18 cellular contexts compared by ENCODE assay signal in the genomic region with DNA sequence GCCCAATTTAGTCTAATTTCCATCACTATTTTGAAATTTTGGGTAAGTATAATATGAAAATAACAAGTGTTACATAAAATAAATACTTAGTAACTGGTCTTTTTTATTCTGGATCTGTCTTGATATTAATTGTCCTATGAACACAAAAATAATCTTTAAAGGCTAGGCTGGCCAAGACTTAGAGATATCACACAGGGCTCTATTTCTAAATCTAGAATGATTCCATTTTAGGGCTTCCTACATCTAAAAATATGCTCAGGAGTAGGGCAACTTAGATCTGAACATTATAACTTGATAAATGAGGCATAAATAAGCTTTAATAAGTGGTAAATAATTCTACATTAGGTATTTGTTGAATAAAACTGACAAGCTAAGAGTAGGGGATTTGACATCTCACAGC. TPM values are rescaled to one million over a fixed set of nuclear protein-coding genes. Genes with fewer than 3 reads are reported as not detected.
DNase-seq lines count a peak whose midpoint lies in the region; ATAC-seq and TF ChIP-seq lines count a peak whose summit lies in the region.
"Had no signal": no experiment of that assay in that cellular context is flagged by ENCODE, and none has a peak within 500 bp of the region (broad histone marks: within the 10 kb centered on the region; RNA-seq: fewer than 3 reads in every experiment).

No MANE protein-coding gene starts in this region.

- peaks cover 7% of the 10 kb centered on the region for H4K20me1 ChIP-seq in HCT116 (ENCODE audit: insufficient read depth)

- no peak overlapping the region for H4K8ac ChIP-seq in mesenchymal stem cell (ENCODE audit: low read length)

- no peak overlapping the region for H2BK5ac ChIP-seq in mesenchymal stem cell (ENCODE audit: low read depth, low read length, poor library complexity, severe bottlenecking)

- intact Hi-C loops in left ventricle myocardium superior (cut with micrococcal nuclease): no loop called here
- intact Hi-C loops in cardiac septum (cut with DNase I): no loop called here
- intact Hi-C loops in HCT116 (cut with micrococcal nuclease): loop anchor here (10.0 kb wide), 1 partner anchor 96 kb away; no protein-coding TSS in a partner anchor
- intact Hi-C loops in MCF 10A (cut with micrococcal nuclease): no loop called here

- H3K27me3 ChIP-seq in HCT116 (ENCODE audit: insufficient read depth, low read length): no peaks in the 10 kb centered on the region
- no peaks in the 10 kb centered on the region for H3K27me3 ChIP-seq in mesenchymal stem cell (ENCODE audit: control insufficient read depth in 1 of 2, insufficient read depth in 1 of 2, low read length in 2 of 2)

- no peaks in the 10 kb centered on the region for H3K79me1 ChIP-seq in mesenchymal stem cell (replicated peaks; ENCODE audit: low read length, poor library complexity, severe bottlenecking)

- H3K4me1 ChIP-seq in HCT116 (ENCODE audit: control insufficient read depth in 1 of 2, insufficient read depth in 2 of 2, low read length in 2 of 2) (no peaks in the 10 kb centered on the region), mesenchymal stem cell (ENCODE audit: control insufficient read depth, insufficient read depth, low read depth, low read length) (peaks cover 3% of the 10 kb centered on the region)

- H3K4me2 ChIP-seq in HCT116 (ENCODE audit: low read length): no peak overlapping the region
- H3K4me2 ChIP-seq in mesenchymal stem cell (ENCODE audit: low read length, poor library complexity, severe bottlenecking): no peak overlapping the region
- H3K4me2 ChIP-seq: GM23338 had no signal

- no peak overlapping the region for H2BK15ac ChIP-seq in mesenchymal stem cell (ENCODE audit: low read depth, poor library complexity, severe bottlenecking)

- H2AK5ac ChIP-seq in mesenchymal stem cell (ENCODE audit: low read length, severe bottlenecking): no peak overlapping the region

- H4K91ac ChIP-seq in mesenchymal stem cell (ENCODE audit: low read length): no peak overlapping the region

- TF ChIP-seq CTCF in HCT116 (IDR thresholded peaks at IDR 0.05 in 2 of 3, conservative IDR thresholded peaks at IDR 0.05 in 1 of 3; ENCODE audit: borderline replicate concordance in 1 of 3, insufficient read depth in 1 of 3, low read depth in 2 of 3, low read length in 2 of 3): no peak
- TF ChIP-seq CTCF in MCF 10A (IDR thresholded peaks at IDR 0.05; ENCODE audit: unreplicated experiment): no peak

- no peaks in the 10 kb centered on the region for H3K9me3 Mint-ChIP-seq in MCF 10A (ENCODE audit: unreplicated experiment)
- H3K9me3 Mint-ChIP-seq: CD4-positive, alpha-beta T cell; GM23338; IgD-negative memory B cell had no signal

- no peak for DNase-seq in left ventricle myocardium superior
- no peak for DNase-seq in cardiac septum (ENCODE audit: low spot score)
- no peak for DNase-seq in HCT116 (ENCODE audit: low read depth, low spot score)
- DNase-seq in T-helper 17 cell: no peak
- no peak for DNase-seq in mesenchymal stem cell
- no peak for DNase-seq in kidney tubule cell (ENCODE audit: low spot score)
- DNase-seq in MCF 10A (ENCODE audit: unreplicated experiment): no peak
- no peak for DNase-seq in HuH-7.5 (ENCODE audit: low spot score)
- DNase-seq: AML-193; Caco-2; CD4-positive, alpha-beta T cell; GDM1; HCEC 1CT; NCI-H1105; NCI-H2081 treated with DMSO at 0.1 percent for 48 hours had no signal

- no peak overlapping the region for H3K4ac ChIP-seq in mesenchymal stem cell (ENCODE audit: low read depth in 1 of 2, low read length in 2 of 2)

- H3K27me3 Mint-ChIP-seq in T-helper 17 cell (no peaks in the 10 kb centered on the region), MCF 10A (ENCODE audit: insufficient read depth, unreplicated experiment) (no peaks in the 10 kb centered on the region)
- H3K27me3 Mint-ChIP-seq: CD4-positive, alpha-beta T cell; IgD-negative memory B cell had no signal

- H3K36me3 Mint-ChIP-seq in T-helper 17 cell (ENCODE audit: low read depth) (peaks cover 7% of the 10 kb centered on the region), MCF 10A (ENCODE audit: insufficient read depth, unreplicated experiment) (peaks cover 95% of the 10 kb centered on the region)

- no peak overlapping the region for H3K4me3 ChIP-seq in HCT116 (replicated peaks in 1 of 2; ENCODE audit: low read depth in 1 of 2, low read length in 2 of 2)
- H3K4me3 ChIP-seq in mesenchymal stem cell (ENCODE audit: insufficient read depth in 1 of 2, low read depth in 1 of 2, low read length in 2 of 2): no peak overlapping the region
- H3K4me3 ChIP-seq: GM23338 had no signal

- RAD21 ChIA-PET in HCT116 (lab: Charles Lee; ENCODE audit: low non-redundant PET in 1 of 2, low total read pairs in 2 of 2, uncharacterized antibody in 2 of 2, unreplicated experiment in 2 of 2): no interaction called here

- no peak overlapping the region for H3K4me3 Mint-ChIP-seq in T-helper 17 cell
- H3K4me3 Mint-ChIP-seq in MCF 10A (ENCODE audit: unreplicated experiment): no peak overlapping the region
- H3K4me3 Mint-ChIP-seq: CD4-positive, alpha-beta T cell; GM23338; IgD-negative memory B cell had no signal

- no peaks in the 10 kb centered on the region for H3K9me3 ChIP-seq in HCT116 (ENCODE audit: control insufficient read depth in 1 of 2, insufficient read depth in 1 of 2, low read depth in 1 of 2, low read length in 2 of 2)
- no peaks in the 10 kb centered on the region for H3K9me3 ChIP-seq in T-helper 17 cell (ENCODE audit: control insufficient read depth, low read length, poor library complexity, severe bottlenecking)
- H3K9me3 ChIP-seq in mesenchymal stem cell (ENCODE audit: control insufficient read depth, low read length): no peaks in the 10 kb centered on the region
- H3K9me3 ChIP-seq: Caco-2 had no signal

- no peak overlapping the region for H2BK12ac ChIP-seq in mesenchymal stem cell (ENCODE audit: low read length in 2 of 2)

- POLR2A ChIA-PET in HCT116 (lab: Charles Lee): no interaction called here
- POLR2A ChIA-PET in MCF 10A (lab: Yijun Ruan, JAX): interaction anchor here (0.7 to 1.4 kb wide), 3 partner anchors 9 to 45 kb away, joined by 3 to 4 read pairs (median 3); no protein-coding TSS in a partner anchor

- TF ChIP-seq POLR2A in HCT116 (IDR thresholded peaks at IDR 0.05; ENCODE audit: borderline replicate concordance, extremely low read depth, insufficient read depth, insufficient read length): no peak

- BruUV-seq in HCT116 (replicated peaks; lab: Mats Ljungman, UMichigan) (TSS peak; percentile 15), MCF 10A (replicated peaks; lab: Mats Ljungman, UMichigan) (no TSS peak)

- H3K27ac ChIP-seq in HCT116 (ENCODE audit: low read depth, low read length): no peak overlapping the region
- H3K27ac ChIP-seq in mesenchymal stem cell (ENCODE audit: low read length, poor library complexity, severe bottlenecking): no peak overlapping the region
- H3K27ac ChIP-seq: HL-60 had no signal

- H3K79me2 ChIP-seq in HCT116 (ENCODE audit: insufficient read depth, low read length): peaks cover 49% of the 10 kb centered on the region

- CTCF ChIA-PET in HCT116 (lab: Charles Lee): interaction anchor here (1.7 kb wide), 1 partner anchor 99 kb away, joined by 4 read pairs; no protein-coding TSS in a partner anchor
- CTCF ChIA-PET in MCF 10A (lab: Yijun Ruan, JAX): interaction anchor here (0.7 to 2.0 kb wide), 6 partner anchors 8 to 274 kb away, joined by 3 to 10 read pairs (median 4); no protein-coding TSS in a partner anchor

- H3K27ac Mint-ChIP-seq in T-helper 17 cell: peak overlapping the region; percentile 9
- H3K27ac Mint-ChIP-seq in MCF 10A (ENCODE audit: low read depth, unreplicated experiment): no peak overlapping the region
- H3K27ac Mint-ChIP-seq: CD4-positive, alpha-beta T cell; GM23338 had no signal

- peaks cover 49 to 60% of the 10 kb centered on the region in 2 experiments for H3K36me3 ChIP-seq in HCT116 (ENCODE audit: control insufficient read depth in 1 of 2, insufficient read depth in 2 of 2, low read length in 2 of 2)
- H3K36me3 ChIP-seq in mesenchymal stem cell (ENCODE audit: control insufficient read depth in 1 of 2, insufficient read depth in 2 of 2, low read depth in 1 of 2, low read length in 2 of 2): peaks cover 30 to 96% of the 10 kb centered on the region in 2 experiments

- H3K4me1 Mint-ChIP-seq in T-helper 17 cell (no peaks in the 10 kb centered on the region), MCF 10A (ENCODE audit: insufficient read depth, unreplicated experiment) (no peaks in the 10 kb centered on the region)
- H3K4me1 Mint-ChIP-seq: GM23338 had no signal

- H2AFZ ChIP-seq in HCT116 (ENCODE audit: low read depth, low read length, poor library complexity, severe bottlenecking) (no peak overlapping the region), mesenchymal stem cell (ENCODE audit: low read depth, low read length) (no peak overlapping the region)
- H2AFZ ChIP-seq: GM23338 had no signal

- H3K23ac ChIP-seq in mesenchymal stem cell (ENCODE audit: low read length in 2 of 2): no peak overlapping the region

- ATAC-seq in left ventricle myocardium superior (peak; percentile 52), HCT116 (no peak), T-helper 17 cell (no peak)
- ATAC-seq: GM23338 had no signal

- no peak for TF ChIP-seq RAD21 in HCT116 (IDR thresholded peaks at IDR 0.05; ENCODE audit: low read depth)

- no peaks in the 10 kb centered on the region for H3K9me2 ChIP-seq in HCT116 (ENCODE audit: insufficient read depth)

- no peak overlapping the region for H3K18ac ChIP-seq in mesenchymal stem cell (ENCODE audit: low read depth in 1 of 2, low read length in 2 of 2)

- H3K14ac ChIP-seq in mesenchymal stem cell (ENCODE audit: low read length in 2 of 2): no peak overlapping the region

- H2BK120ac ChIP-seq in mesenchymal stem cell (ENCODE audit: low read depth, low read length): no peak overlapping the region

- H3K9ac ChIP-seq in HCT116 (ENCODE audit: low read length) (no peak overlapping the region), mesenchymal stem cell (ENCODE audit: low read length) (peak overlapping the region; percentile 18)

RNA-seq across cellular contexts. Expression of a gene that starts 23.1 kb away (rescaled TPM):
- total RNA-seq in left ventricle myocardium superior: 14.5 TPM
- total RNA-seq in cardiac septum: 5.0 TPM
- 8.2 TPM for total RNA-seq in HCT116 (2021; ENCODE audit: unreplicated experiment)
- 4.7 and 7.2 TPM in 2 replicates for polyA plus RNA-seq in HCT116 (2012)
- total RNA-seq in T-helper 17 cell: 1 to 10 TPM; 3.3 to 4.3 TPM
- 9.9 TPM for polyA plus RNA-seq in mesenchymal stem cell (2013, experiment 1 of 2)
- 10.2 TPM for polyA plus RNA-seq in mesenchymal stem cell (2013, experiment 2 of 2)
- 18.4 and 21.0 TPM in 2 replicates for total RNA-seq in MCF 10A (2022)

RNA-seq across cellular contexts. Expression of a gene that starts 43.8 kb away (rescaled TPM):
- 55.0 TPM for total RNA-seq in left ventricle myocardium superior
- 73.2 TPM for total RNA-seq in cardiac septum
- total RNA-seq in HCT116 (2021; ENCODE audit: unreplicated experiment): 113 TPM
- polyA plus RNA-seq in HCT116 (2012): 38.1 and 52.7 TPM in 2 replicates
- 100 to 1,000 TPM; 175 to 204 TPM for total RNA-seq in T-helper 17 cell
- 346 TPM for polyA plus RNA-seq in mesenchymal stem cell (2013, experiment 1 of 2)
- polyA plus RNA-seq in mesenchymal stem cell (2013, experiment 2 of 2): 339 TPM
- total RNA-seq in MCF 10A (2022): 193 and 202 TPM in 2 replicates
